12 cellular contexts compared by ENCODE assay signal in genomic region chr21:35075546-35075945, GRCh38. TPM values are rescaled to one million over a fixed set of nuclear protein-coding genes. Genes with fewer than 3 reads are reported as not detected.
DNase-seq lines count a peak whose midpoint lies in the region; ATAC-seq and TF ChIP-seq lines count a peak whose summit lies in the region.
"Had no signal": no experiment of that assay in that cellular context is flagged by ENCODE, and none has a peak within 500 bp of the region (broad histone marks: within the 10 kb centered on the region; RNA-seq: fewer than 3 reads in every experiment).

No MANE protein-coding gene starts in this region.

- no peak overlapping the region for H3K27ac Mint-ChIP-seq in activated naive CD4-positive, alpha-beta T cell treated with anti-CD3 and anti-CD28 coated beads, Interleukin-2, amount 50 U/mL, for 72 hours
- no peak overlapping the region for H3K27ac Mint-ChIP-seq in stimulated activated naive B cell treated with anti-CD40 and anti-IgM and Interleukin-4, amounts not matched to agents 10 μg/mL and 1 μg/mL and 100 μg/mL, for 72 hours
- H3K27ac Mint-ChIP-seq: CD14-positive monocyte had no signal

- no peak overlapping the region for H3K4me3 ChIP-seq in fibroblast of mammary gland (ENCODE audit: control insufficient read depth, low read depth, low read length)
- H3K4me3 ChIP-seq: spleen had no signal

- H3K9me3 Mint-ChIP-seq in activated naive CD4-positive, alpha-beta T cell treated with anti-CD3 and anti-CD28 coated beads, Interleukin-2, amount 50 U/mL, for 72 hours, result peaks cover 7 to 13% of the 10 kb centered on the region in 2 donors
- peaks cover 5 to 7% of the 10 kb centered on the region in 2 donors for H3K9me3 Mint-ChIP-seq in stimulated activated naive B cell treated with anti-CD40 and anti-IgM and Interleukin-4, amounts not matched to agents 10 μg/mL and 1 μg/mL and 100 μg/mL, for 72 hours

- DNase-seq in activated naive CD4-positive, alpha-beta T cell treated with anti-CD3 and anti-CD28 coated beads, Interleukin-2, amount 50 U/mL, for 72 hours (ENCODE audit: low spot score in 2 of 2), result no peak
- DNase-seq in activated naive CD4-positive, alpha-beta T cell treated with anti-CD3 and anti-CD28 coated beads, Interleukin-2, amount 50 U/mL, for 16 hours, result no peak
- DNase-seq in NCI-H82 (lab: John Stamatoyannopoulos, UW) (peak; percentile 74), fibroblast of mammary gland (ENCODE audit: low read depth) (peak; percentile 70), HuH-7.5 (ENCODE audit: low spot score) (no peak), erythroblast (lab: John Stamatoyannopoulos, UW) (no peak), NCI-H345 (lab: John Stamatoyannopoulos, UW) (no peak)
- DNase-seq in stimulated activated naive B cell treated with anti-CD40 and anti-IgM and Interleukin-4, amounts not matched to agents 10 μg/mL and 1 μg/mL and 100 μg/mL, for 72 hours, result no peak
- DNase-seq: NCI-H524 treated with DMSO at 0.1 percent for 48 hours; spleen; stimulated activated naive CD4-positive, alpha-beta T cell had no signal

- TF ChIP-seq CTCF in fibroblast of mammary gland (conservative IDR thresholded peaks at IDR 0.05; ENCODE audit: control insufficient read depth, insufficient read depth, low read depth, low read length), result no peak

- peaks cover 7 to 16% of the 10 kb centered on the region in 2 donors for H3K36me3 Mint-ChIP-seq in activated naive CD4-positive, alpha-beta T cell treated with anti-CD3 and anti-CD28 coated beads, Interleukin-2, amount 50 U/mL, for 72 hours
- peaks cover 0 to 6% of the 10 kb centered on the region in 2 donors for H3K36me3 Mint-ChIP-seq in stimulated activated naive B cell treated with anti-CD40 and anti-IgM and Interleukin-4, amounts not matched to agents 10 μg/mL and 1 μg/mL and 100 μg/mL, for 72 hours
- H3K36me3 Mint-ChIP-seq: CD14-positive monocyte had no signal

- peaks cover 16 to 33% of the 10 kb centered on the region in 2 donors for H3K4me1 Mint-ChIP-seq in stimulated activated naive B cell treated with anti-CD40 and anti-IgM and Interleukin-4, amounts not matched to agents 10 μg/mL and 1 μg/mL and 100 μg/mL, for 72 hours

- peak; percentile 34 to 77 for ATAC-seq in activated naive CD4-positive, alpha-beta T cell treated with anti-CD3 and anti-CD28 coated beads, Interleukin-2, amount 50 U/mL, for 72 hours
- peak; percentile 50 to 53 for ATAC-seq in stimulated activated naive B cell treated with anti-CD40 and anti-IgM and Interleukin-4, amounts not matched to agents 10 μg/mL and 1 μg/mL and 100 μg/mL, for 72 hours (replicated peaks)

- no peaks in the 10 kb centered on the region for H3K27me3 Mint-ChIP-seq in stimulated activated naive B cell treated with anti-CD40 and anti-IgM and Interleukin-4, amounts not matched to agents 10 μg/mL and 1 μg/mL and 100 μg/mL, for 72 hours

- no peak overlapping the region for H3K4me3 Mint-ChIP-seq in stimulated activated naive B cell treated with anti-CD40 and anti-IgM and Interleukin-4, amounts not matched to agents 10 μg/mL and 1 μg/mL and 100 μg/mL, for 72 hours
- H3K4me3 Mint-ChIP-seq: CD14-positive monocyte had no signal

- TF ChIP-seq POLR2A in erythroblast (IDR thresholded peaks at IDR 0.05; ENCODE audit: low read length), result no peak

RNA-seq across cellular contexts. Expression of gene RUNX1, which starts 26.4 kb away (rescaled TPM):
- total RNA-seq in activated naive CD4-positive, alpha-beta T cell treated with anti-CD3 and anti-CD28 coated beads, Interleukin-2, amount 50 U/mL, for 72 hours, result 10 to 100 TPM; 44.9 to 80.4 TPM

Comparison
In these comparisons a context has a peak if more than half of its experiments do, and no peak if none do; other contexts are left out.
1. DNase-seq: peak in NCI-H82 (single experiment) and fibroblast of mammary gland (single experiment); none in activated naive CD4-positive, alpha-beta T cell treated with anti-CD3 and anti-CD28 coated beads, Interleukin-2, amount 50 U/mL, for 72 hours (0 of 2), activated naive CD4-positive, alpha-beta T cell treated with anti-CD3 and anti-CD28 coated beads, Interleukin-2, amount 50 U/mL, for 16 hours (single experiment), stimulated activated naive B cell treated with anti-CD40 and anti-IgM and Interleukin-4, amounts not matched to agents 10 μg/mL and 1 μg/mL and 100 μg/mL, for 72 hours (single experiment), HuH-7.5 (single experiment), erythroblast (0 of 2) and NCI-H345 (single experiment).